Comparison of ENCODE assay signal across 13 cellular contexts in the genomic region with DNA sequence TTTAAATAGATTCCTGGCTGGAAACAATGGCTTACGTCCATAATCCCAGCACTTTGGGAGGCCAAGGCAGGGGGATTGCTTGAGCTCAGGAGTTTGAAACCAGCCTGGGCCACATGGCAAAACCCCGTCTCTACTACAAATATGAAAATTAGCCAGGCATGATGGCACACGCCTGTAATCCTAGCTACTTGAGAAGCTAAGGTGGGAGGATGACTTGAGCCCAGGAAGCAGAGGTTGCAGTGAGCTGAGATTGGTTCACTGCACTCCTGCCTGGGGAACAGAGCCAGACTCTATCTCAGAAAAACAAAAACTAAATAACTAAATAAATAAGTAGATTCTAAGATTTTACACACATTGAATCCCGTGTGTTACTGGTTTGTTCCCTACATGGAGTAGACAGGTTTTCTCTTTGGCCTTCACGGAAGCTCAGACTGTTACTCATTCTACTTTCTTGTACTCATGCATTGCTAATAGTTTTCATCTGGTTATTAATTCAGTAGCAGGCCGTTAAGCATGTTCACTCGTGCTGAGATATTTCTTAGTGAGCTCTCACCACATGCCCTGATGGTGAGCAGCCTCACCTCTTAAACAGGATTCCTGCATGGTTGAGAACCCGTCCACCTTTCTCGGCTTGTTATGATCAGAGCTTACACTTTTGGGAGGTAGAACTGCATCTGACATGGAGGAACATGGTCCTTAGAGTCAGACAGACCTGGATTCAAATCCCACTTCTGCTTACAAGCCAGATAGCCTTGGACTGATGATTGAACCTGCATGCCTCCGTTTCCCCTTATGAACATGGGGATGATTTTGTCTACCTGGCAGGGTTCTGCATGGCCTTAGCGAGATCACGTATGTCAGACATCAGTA. TPM values are rescaled to one million over a fixed set of nuclear protein-coding genes. Genes with fewer than 3 reads are reported as not detected.
A peak's percentile ranks its signal among the peaks of the same experiment; 100 is the strongest.
DNase-seq lines count a peak whose midpoint lies in the region; ATAC-seq, FAIRE-seq and TF ChIP-seq lines count a peak whose summit lies in the region.
"Had no signal": no experiment of that assay in that cellular context is flagged by ENCODE, and none has a peak within 500 bp of the region (broad histone marks: within the 10 kb centered on the region; RNA-seq: fewer than 3 reads in every experiment).

No MANE protein-coding gene starts in this region.

- H3K9me3 Mint-ChIP-seq in activated CD8-positive, alpha-beta memory T cell treated with anti-CD3 and anti-CD28 coated beads, Interleukin-2, amount 10 ng/mL, durations not matched to agents 7 days and 5 days (ENCODE audit: low read depth), result no peaks in the 10 kb centered on the region
- H3K9me3 Mint-ChIP-seq in memory B cell, result no peaks in the 10 kb centered on the region

- no peaks in the 10 kb centered on the region for H3K27me3 ChIP-seq in BLaER1
- H3K27me3 ChIP-seq in body of pancreas, result no peaks in the 10 kb centered on the region

- CTCF ChIA-PET in activated CD8-positive, alpha-beta memory T cell treated with anti-CD3 and anti-CD28 coated beads, Interleukin-2, amount 10 ng/mL, durations not matched to agents 7 days and 5 days (lab: Charles Lee), result interaction anchor here (0.7 to 6.9 kb wide), 5 partner anchors 11 to 28 kb away, joined by 3 to 60 read pairs (median 3); no protein-coding TSS in a partner anchor

- peaks cover 91% of the 10 kb centered on the region for H4K20me1 ChIP-seq in BLaER1

- H3K4me3 Mint-ChIP-seq in activated CD8-positive, alpha-beta memory T cell treated with anti-CD3 and anti-CD28 coated beads, Interleukin-2, amount 10 ng/mL, durations not matched to agents 7 days and 5 days, result no peak overlapping the region
- H3K4me3 Mint-ChIP-seq in memory B cell, result peak overlapping the region; percentile 11
- H3K4me3 Mint-ChIP-seq: activated CD4-positive, alpha-beta T cell treated with anti-CD3 and anti-CD28 coated beads, Interleukin-2, amount 10 ng/mL, durations not matched to agents 24 days and 14 days had no signal

- no peak for TF ChIP-seq CTCF in body of pancreas (IDR thresholded peaks at IDR 0.05)

- H3K4me1 Mint-ChIP-seq in activated CD8-positive, alpha-beta memory T cell treated with anti-CD3 and anti-CD28 coated beads, Interleukin-2, amount 10 ng/mL, durations not matched to agents 7 days and 5 days, result peaks cover 63% of the 10 kb centered on the region
- H3K4me1 Mint-ChIP-seq in memory B cell, result peaks cover 60% of the 10 kb centered on the region

- H3K9me3 ChIP-seq in BLaER1 (peaks cover 8% of the 10 kb centered on the region), body of pancreas (no peaks in the 10 kb centered on the region)

- no peak overlapping the region for H3K4me3 ChIP-seq in BLaER1
- H3K4me3 ChIP-seq in body of pancreas, result no peak overlapping the region

- H3K27me3 Mint-ChIP-seq in activated CD8-positive, alpha-beta memory T cell treated with anti-CD3 and anti-CD28 coated beads, Interleukin-2, amount 10 ng/mL, durations not matched to agents 7 days and 5 days, result no peaks in the 10 kb centered on the region
- no peaks in the 10 kb centered on the region for H3K27me3 Mint-ChIP-seq in memory B cell
- H3K27me3 Mint-ChIP-seq: activated CD4-positive, alpha-beta T cell treated with anti-CD3 and anti-CD28 coated beads, Interleukin-2, amount 10 ng/mL, durations not matched to agents 24 days and 14 days had no signal

- H3K27ac Mint-ChIP-seq in activated CD8-positive, alpha-beta memory T cell treated with anti-CD3 and anti-CD28 coated beads, Interleukin-2, amount 10 ng/mL, durations not matched to agents 7 days and 5 days, result peak overlapping the region; percentile 58
- peak overlapping the region; percentile 99 for H3K27ac Mint-ChIP-seq in memory B cell
- H3K27ac Mint-ChIP-seq: activated CD4-positive, alpha-beta T cell treated with anti-CD3 and anti-CD28 coated beads, Interleukin-2, amount 10 ng/mL, durations not matched to agents 24 days and 14 days had no signal

- peak overlapping the region; percentile 13 for H3K4me2 ChIP-seq in BLaER1

- no peak for TF ChIP-seq POLR2A in body of pancreas (IDR thresholded peaks at IDR 0.05)

- H3K27ac ChIP-seq in BLaER1 (no peak overlapping the region), body of pancreas (no peak overlapping the region)

- H3K36me3 ChIP-seq in BLaER1 (peaks cover 70% of the 10 kb centered on the region), body of pancreas (replicated peaks in 1 of 2; ENCODE audit: insufficient read depth in 1 of 2, low read depth in 2 of 2) (no peaks in the 10 kb centered on the region)

- peak; percentile 74 for FAIRE-seq in GM19239 (lab: Jason Lieb, UNC)
- FAIRE-seq: HepG2 had no signal

- no peak for ATAC-seq in activated CD8-positive, alpha-beta memory T cell treated with anti-CD3 and anti-CD28 coated beads, Interleukin-2, amount 10 ng/mL, durations not matched to agents 7 days and 5 days
- no peak for ATAC-seq in memory B cell (ENCODE audit: low read depth)
- no peak for ATAC-seq in body of pancreas
- no peak for ATAC-seq in HG02938 (IDR thresholded peaks at IDR 0.05; ENCODE audit: unreplicated experiment)
- ATAC-seq in HG03571 (IDR thresholded peaks at IDR 0.05; ENCODE audit: unreplicated experiment), result no peak
- ATAC-seq: HepG2, left colon had no signal

- intact Hi-C loops in body of pancreas (cut with DNase I), result no loop called here

- H3K9ac ChIP-seq in BLaER1, result no peak overlapping the region

- WGBS in body of pancreas, 2 donors, result 75 to 83% methylated on average over 12 of the region's 12 CpGs

- H3K36me3 Mint-ChIP-seq in activated CD8-positive, alpha-beta memory T cell treated with anti-CD3 and anti-CD28 coated beads, Interleukin-2, amount 10 ng/mL, durations not matched to agents 7 days and 5 days, result peaks cover 33% of the 10 kb centered on the region
- H3K36me3 Mint-ChIP-seq in memory B cell, result peaks cover 16% of the 10 kb centered on the region

- DNase-seq in GM19239 (ENCODE audit: insufficient read length, low spot score) (no peak), memory B cell (ENCODE audit: low spot score in 2 of 2) (no peak), body of pancreas (no peak), occipital lobe (lab: John Stamatoyannopoulos, UW) (no peak)
- peak; percentile 23 for DNase-seq in activated CD8-positive, alpha-beta memory T cell treated with anti-CD3 and anti-CD28 coated beads, Interleukin-2, amount 10 ng/mL, durations not matched to agents 7 days and 5 days
- DNase-seq: activated CD4-positive, alpha-beta T cell treated with anti-CD3 and anti-CD28 coated beads, Interleukin-2, amount 10 ng/mL, durations not matched to agents 24 days and 14 days; GOT3; NCI-H1436 treated with DMSO at 0.1 percent for 48 hours had no signal

- H3K4me1 ChIP-seq in BLaER1, result peaks cover 58% of the 10 kb centered on the region
- H3K4me1 ChIP-seq in body of pancreas, result no peaks in the 10 kb centered on the region

RNA-seq across cellular contexts. Expression of gene CMTM7, which starts 49.1 kb away (rescaled TPM):
- total RNA-seq in activated CD8-positive, alpha-beta memory T cell treated with anti-CD3 and anti-CD28 coated beads, Interleukin-2, amount 10 ng/mL, durations not matched to agents 7 days and 5 days, result 10 to 100 TPM; 42.6 to 49.8 TPM
- total RNA-seq in body of pancreas, result 10 to 100 TPM; 23.3 to 51.1 TPM
- 0.31 TPM for total RNA-seq in occipital lobe

Comparison
In these comparisons a context has a peak if more than half of its experiments do, and no peak if none do; other contexts are left out.
1. RNA of gene CMTM7, which starts 49.1 kb away (total RNA-seq): 23.3 to 51.1 TPM in body of pancreas and 42.6 to 49.8 TPM in activated CD8-positive, alpha-beta memory T cell treated with anti-CD3 and anti-CD28 coated beads, Interleukin-2, amount 10 ng/mL, durations not matched to agents 7 days and 5 days; 0.31 TPM in occipital lobe (single experiment); every median in the first group is over 10 times any median in the second.